In the genomic region with DNA sequence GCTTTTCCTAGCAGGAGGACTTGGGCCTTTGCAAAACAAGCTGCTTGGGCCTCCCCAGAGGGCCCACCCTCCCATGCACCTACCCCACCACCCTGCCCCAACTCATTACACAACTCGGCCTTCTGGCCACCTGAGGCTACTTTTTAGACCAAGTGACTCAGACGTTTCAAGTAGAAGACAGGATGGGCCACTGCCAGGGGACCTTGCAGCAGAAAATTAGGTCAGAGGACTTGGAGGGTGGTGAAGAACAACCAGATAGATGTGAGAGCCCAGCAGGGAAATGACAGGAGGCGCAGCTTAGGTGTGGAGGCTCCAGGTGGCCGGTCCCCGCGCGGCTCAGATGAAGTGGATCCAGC, we compare ENCODE assay signal across 9 cellular contexts. TPM values are rescaled to one million over a fixed set of nuclear protein-coding genes. Genes with fewer than 3 reads are reported as not detected.
DNase-seq lines count a peak whose midpoint lies in the region; ATAC-seq and TF ChIP-seq lines count a peak whose summit lies in the region.
"Had no signal": no experiment of that assay in that cellular context is flagged by ENCODE, and none has a peak within 500 bp of the region (broad histone marks: within the 10 kb centered on the region; RNA-seq: fewer than 3 reads in every experiment).

No MANE protein-coding gene starts in this region.

- H3K27ac ChIP-seq in CD4-positive, alpha-beta memory T cell (ENCODE audit: low read depth, low read length): no peak overlapping the region
- H3K27ac ChIP-seq in colonic mucosa: no peak overlapping the region
- H3K27ac ChIP-seq: brain microvascular endothelial cell had no signal

- TF ChIP-seq CTCF in NB4 (IDR thresholded peaks at IDR 0.05; ENCODE audit: low read depth, low read length): no peak
- no peak for TF ChIP-seq CTCF in colonic mucosa (IDR thresholded peaks at IDR 0.05)
- no peak for TF ChIP-seq CTCF in nephron progenitor cell (IDR thresholded peaks at IDR 0.05)

- H3K27me3 ChIP-seq in CD4-positive, alpha-beta memory T cell (ENCODE audit: insufficient read depth, low read length): no peaks in the 10 kb centered on the region
- H3K27me3 ChIP-seq in colonic mucosa: no peaks in the 10 kb centered on the region
- H3K27me3 ChIP-seq: brain microvascular endothelial cell had no signal

- no peaks in the 10 kb centered on the region for H3K9me3 ChIP-seq in CD4-positive, alpha-beta memory T cell (ENCODE audit: control insufficient read depth in 1 of 2, low read length in 2 of 2)
- H3K9me3 ChIP-seq in colonic mucosa: no peaks in the 10 kb centered on the region

- H3K9ac ChIP-seq in colonic mucosa (ENCODE audit: low read depth in 2 of 2, low read length in 2 of 2): no peak overlapping the region

- TF ChIP-seq POLR2A in NB4 (IDR thresholded peaks at IDR 0.05; ENCODE audit: extremely low read depth, insufficient read length): no peak

- ATAC-seq in HG03280 (IDR thresholded peaks at IDR 0.05; ENCODE audit: unreplicated experiment) (no peak), GM19467 (IDR thresholded peaks at IDR 0.05; ENCODE audit: unreplicated experiment) (no peak)

- peaks cover 5 to 26% of the 10 kb centered on the region in 2 donors for H3K36me3 Mint-ChIP-seq in CD4-positive, alpha-beta memory T cell
- H3K36me3 Mint-ChIP-seq in nephron progenitor cell (ENCODE audit: low read depth): peaks cover 14% of the 10 kb centered on the region

- no peak overlapping the region for H3K4me3 ChIP-seq in CD4-positive, alpha-beta memory T cell (ENCODE audit: low read length in 2 of 2)
- peak overlapping the region; percentile 46 for H3K4me3 ChIP-seq in NB4 (ENCODE audit: low read depth, low read length)
- no peak overlapping the region for H3K4me3 ChIP-seq in colonic mucosa

- no peaks in the 10 kb centered on the region for H3K27me3 Mint-ChIP-seq in CD4-positive, alpha-beta memory T cell
- H3K27me3 Mint-ChIP-seq in nephron progenitor cell (ENCODE audit: low read depth, poor library complexity): peaks cover 29% of the 10 kb centered on the region

- intact Hi-C loops in CD4-positive, alpha-beta memory T cell (cut with micrococcal nuclease): no loop called here
- intact Hi-C loops in colonic mucosa (cut with DNase I): no loop called here

- no peaks in the 10 kb centered on the region for H3K9me3 Mint-ChIP-seq in CD4-positive, alpha-beta memory T cell
- no peaks in the 10 kb centered on the region for H3K9me3 Mint-ChIP-seq in nephron progenitor cell

- DNase-seq in CD4-positive, alpha-beta memory T cell: no peak
- DNase-seq in NB4 (ENCODE audit: low read depth) (peak; percentile 62), colonic mucosa (peak; percentile 23), nephron progenitor cell (no peak), middle frontal gyrus (ENCODE audit: extremely low spot score, low spot score) (no peak), MV-4-11 (lab: John Stamatoyannopoulos, UW) (no peak)

- H3K4me1 Mint-ChIP-seq in CD4-positive, alpha-beta memory T cell: peaks cover 33 to 61% (median 47%) of the 10 kb centered on the region in 4 donors
- H3K4me1 Mint-ChIP-seq in nephron progenitor cell: peaks cover 43% of the 10 kb centered on the region

- CTCF ChIA-PET in CD4-positive, alpha-beta memory T cell (lab: Charles Lee; ENCODE audit: partially characterized antibody): interaction anchor here (1.3 to 8.4 kb wide), 3 partner anchors 9 to 324 kb away, joined by 3 to 120 read pairs (median 5); no protein-coding TSS in a partner anchor

- H3K27ac Mint-ChIP-seq in CD4-positive, alpha-beta memory T cell: peak overlapping the region; percentile 73 to 89 (median 82)
- no peak overlapping the region for H3K27ac Mint-ChIP-seq in nephron progenitor cell

- H3K36me3 ChIP-seq in CD4-positive, alpha-beta memory T cell (ENCODE audit: insufficient read depth, low read length): peaks cover 9% of the 10 kb centered on the region
- no peaks in the 10 kb centered on the region for H3K36me3 ChIP-seq in colonic mucosa
- H3K36me3 ChIP-seq: brain microvascular endothelial cell had no signal

- peaks cover 57% of the 10 kb centered on the region for H3K4me1 ChIP-seq in CD4-positive, alpha-beta memory T cell (ENCODE audit: insufficient read depth, low read length)
- peaks cover 8% of the 10 kb centered on the region for H3K4me1 ChIP-seq in colonic mucosa

- POLR2A ChIA-PET in CD4-positive, alpha-beta memory T cell (lab: Charles Lee; ENCODE audit: partially characterized antibody): interaction anchor here (3.3 kb wide), 1 partner anchor 11 kb away, joined by 39 read pairs; no protein-coding TSS in a partner anchor

- peak overlapping the region; percentile 79 to 90 (median 86) for H3K4me3 Mint-ChIP-seq in CD4-positive, alpha-beta memory T cell
- H3K4me3 Mint-ChIP-seq in nephron progenitor cell: peak overlapping the region; percentile 83

RNA-seq across cellular contexts. Expression of a gene that starts 1.4 kb away (rescaled TPM):
- total RNA-seq in CD4-positive, alpha-beta memory T cell: 10 to 100 TPM; 13.2 to 15.0 TPM
- 1 to 10 TPM; 2.2 to 2.8 TPM for polyA plus RNA-seq in CD4-positive, alpha-beta memory T cell
- total RNA-seq in colonic mucosa: 1 to 10 TPM; 6.3 to 9.2 TPM

RNA-seq across cellular contexts. Expression of a gene that starts 1.5 kb away (rescaled TPM):
- total RNA-seq in CD4-positive, alpha-beta memory T cell: 10 to 100 TPM; 43.7 to 44.1 TPM
- 10 to 100 TPM; 13.4 to 25.0 TPM for polyA plus RNA-seq in CD4-positive, alpha-beta memory T cell
- total RNA-seq in colonic mucosa: 10 to 100 TPM in 1 of 2 donors, 1 to 10 TPM in 1; 5.5 to 11.2 TPM

RNA-seq across cellular contexts. Expression of a gene that starts 5.2 kb away (rescaled TPM):
- 1 to 10 TPM; 4.0 to 5.4 TPM for total RNA-seq in CD4-positive, alpha-beta memory T cell
- polyA plus RNA-seq in CD4-positive, alpha-beta memory T cell: 1 to 10 TPM in 1 of 2 donors, under 1 TPM in 1; 0.91 to 1.6 TPM
- 1 to 10 TPM in 1 of 2 donors, under 1 TPM in 1; 0.74 to 1.1 TPM for total RNA-seq in colonic mucosa

RNA-seq across cellular contexts. Expression of a gene that starts 19.5 kb away (rescaled TPM):
- 1 to 10 TPM; 4.1 to 4.4 TPM for total RNA-seq in CD4-positive, alpha-beta memory T cell
- under 1 TPM in 1 of 2 donors, not detected in 1; 0.55 TPM for polyA plus RNA-seq in CD4-positive, alpha-beta memory T cell
- under 1 TPM; 0.27 to 0.45 TPM for total RNA-seq in colonic mucosa

Comparison
In these comparisons a context has a peak if more than half of its experiments do, and no peak if none do; other contexts are left out.
1. DNase-seq: peak in NB4 (single experiment) and colonic mucosa (single experiment); none in CD4-positive, alpha-beta memory T cell (0 of 5), nephron progenitor cell (single experiment), middle frontal gyrus (single experiment) and MV-4-11 (single experiment).